1 cellular context compared by ENCODE assay signal in genomic region chr11:65961267-65962135, GRCh38.
TF ChIP-seq lines count a peak whose summit lies in the region.

Gene SART1, plus strand, starts transcription at chr11:65961734. Its CDS starts 47 bp downstream, at chr11:65961781.

TF ChIP-seq in K562, 482 proteins besides CTCF, POLR2A, EP300 and RAD21 (continued from another document and continues in another):
- TF ChIP-seq, protein P1, sequence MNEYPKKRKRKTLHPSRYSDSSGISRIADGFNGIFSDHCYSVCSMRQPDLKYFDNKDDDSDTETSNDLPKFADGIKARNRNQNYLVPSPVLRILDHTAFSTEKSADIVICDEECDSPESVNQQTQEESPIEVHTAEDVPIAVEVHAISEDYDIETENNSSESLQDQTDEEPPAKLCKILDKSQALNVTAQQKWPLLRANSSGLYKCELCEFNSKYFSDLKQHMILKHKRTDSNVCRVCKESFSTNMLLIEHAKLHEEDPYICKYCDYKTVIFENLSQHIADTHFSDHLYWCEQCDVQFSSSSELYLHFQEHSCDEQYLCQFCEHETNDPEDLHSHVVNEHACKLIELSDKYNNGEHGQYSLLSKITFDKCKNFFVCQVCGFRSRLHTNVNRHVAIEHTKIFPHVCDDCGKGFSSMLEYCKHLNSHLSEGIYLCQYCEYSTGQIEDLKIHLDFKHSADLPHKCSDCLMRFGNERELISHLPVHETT (CRISPR knock-in tag; conservative IDR thresholded peaks at IDR 0.05 in 1 of 2, IDR thresholded peaks at IDR 0.05 in 1 of 2): peak in 1 of 2 experiments; percentile 97; a peak in 2 of 4 replicates
- TF ChIP-seq TEAD1 (CRISPR knock-in tag; IDR thresholded peaks at IDR 0.05) (no peak), ZNF77 (CRISPR knock-in tag; IDR thresholded peaks at IDR 0.05) (no peak), UBTF (IDR thresholded peaks at IDR 0.05; ENCODE audit: borderline replicate concordance in 1 of 2, low read depth in 2 of 2, low read length in 2 of 2) (peak in 1 of 2 experiments; percentile 52; a peak in 1 of 4 replicates), RBM39 (optimal IDR thresholded peaks at IDR 0.05; ENCODE audit: low read depth, low read length) (no peak), ARID3B (CRISPR knock-in tag; IDR thresholded peaks at IDR 0.05; ENCODE audit: borderline replicate concordance) (no peak), NCOA1 (IDR thresholded peaks at IDR 0.05; ENCODE audit: low read depth) (peak; percentile 54; the same call in 1 of the 2 replicates), TCFL5 (CRISPR knock-in tag; conservative IDR thresholded peaks at IDR 0.05) (no peak), NR0B1 (IDR thresholded peaks at IDR 0.05; ENCODE audit: partially characterized antibody) (no peak), TGIF2 (CRISPR knock-in tag; IDR thresholded peaks at IDR 0.05) (peak; percentile 83), MAZ (CRISPR knock-in tag; conservative IDR thresholded peaks at IDR 0.05 in 1 of 2, IDR thresholded peaks at IDR 0.05 in 1 of 2) (peak; percentile 74 to 77), SMARCA4 (IDR thresholded peaks at IDR 0.05) (no peak; the same call in 1 of the 2 replicates), ZNF212 (CRISPR knock-in tag; IDR thresholded peaks at IDR 0.05) (no peak), ELF1 (tag; IDR thresholded peaks at IDR 0.05) (peak; percentile 99), CHD2 (IDR thresholded peaks at IDR 0.05; ENCODE audit: low read depth, low read length) (0 out of 2 replicates have a peak, but pooled peaks have one; percentile 14), RBM17 (IDR thresholded peaks at IDR 0.05; ENCODE audit: borderline replicate concordance, low read depth, low read length) (no peak), RBM34 (IDR thresholded peaks at IDR 0.05; ENCODE audit: borderline replicate concordance, insufficient read depth, low read length) (no peak), BRD4 (IDR thresholded peaks at IDR 0.05) (peak; percentile 72; the same call in 1 of the 2 replicates), BRF1 (IDR thresholded peaks at IDR 0.05; ENCODE audit: borderline replicate concordance, extremely low read depth, insufficient read length) (no peak), ZNF3 (CRISPR knock-in tag; IDR thresholded peaks at IDR 0.05) (no peak), ETV5 (CRISPR knock-in tag; IDR thresholded peaks at IDR 0.05; ENCODE audit: low read depth) (peak; percentile 62), HDAC3 (IDR thresholded peaks at IDR 0.05; ENCODE audit: borderline replicate concordance, partially characterized antibody) (no peak), PRPF4 (IDR thresholded peaks at IDR 0.05; ENCODE audit: insufficient read depth, low read depth, low read length, poor library complexity, severe bottlenecking) (no peak), FOXP1 (CRISPR knock-in tag; IDR thresholded peaks at IDR 0.05) (peak; percentile 61; the same call in 1 of the 2 replicates), BCOR (IDR thresholded peaks at IDR 0.05) (no peak; the same call in 1 of the 2 replicates), ZBTB40 (IDR thresholded peaks at IDR 0.05) (peak; percentile 98), ZBTB40 (CRISPR knock-in tag; IDR thresholded peaks at IDR 0.05) (no peak), PYGO2 (tag; IDR thresholded peaks at IDR 0.05) (no peak), GATA2 (CRISPR knock-in tag; IDR thresholded peaks at IDR 0.05) (no peak), CBFA2T3 (IDR thresholded peaks at IDR 0.05) (no peak)
- TF ChIP-seq, protein P2, sequence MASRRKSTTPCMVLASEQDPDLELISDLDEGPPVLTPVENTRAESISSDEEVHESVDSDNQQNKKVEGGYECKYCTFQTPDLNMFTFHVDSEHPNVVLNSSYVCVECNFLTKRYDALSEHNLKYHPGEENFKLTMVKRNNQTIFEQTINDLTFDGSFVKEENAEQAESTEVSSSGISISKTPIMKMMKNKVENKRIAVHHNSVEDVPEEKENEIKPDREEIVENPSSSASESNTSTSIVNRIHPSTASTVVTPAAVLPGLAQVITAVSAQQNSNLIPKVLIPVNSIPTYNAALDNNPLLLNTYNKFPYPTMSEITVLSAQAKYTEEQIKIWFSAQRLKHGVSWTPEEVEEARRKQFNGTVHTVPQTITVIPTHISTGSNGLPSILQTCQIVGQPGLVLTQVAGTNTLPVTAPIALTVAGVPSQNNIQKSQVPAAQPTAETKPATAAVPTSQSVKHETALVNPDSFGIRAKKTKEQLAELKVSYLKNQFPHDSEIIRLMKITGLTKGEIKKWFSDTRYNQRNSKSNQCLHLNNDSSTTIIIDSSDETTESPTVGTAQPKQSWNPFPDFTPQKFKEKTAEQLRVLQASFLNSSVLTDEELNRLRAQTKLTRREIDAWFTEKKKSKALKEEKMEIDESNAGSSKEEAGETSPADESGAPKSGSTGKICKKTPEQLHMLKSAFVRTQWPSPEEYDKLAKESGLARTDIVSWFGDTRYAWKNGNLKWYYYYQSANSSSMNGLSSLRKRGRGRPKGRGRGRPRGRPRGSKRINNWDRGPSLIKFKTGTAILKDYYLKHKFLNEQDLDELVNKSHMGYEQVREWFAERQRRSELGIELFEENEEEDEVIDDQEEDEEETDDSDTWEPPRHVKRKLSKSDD (conservative IDR thresholded peaks at IDR 0.05; ENCODE audit: low read length): no peak
- TF ChIP-seq, protein P3, sequence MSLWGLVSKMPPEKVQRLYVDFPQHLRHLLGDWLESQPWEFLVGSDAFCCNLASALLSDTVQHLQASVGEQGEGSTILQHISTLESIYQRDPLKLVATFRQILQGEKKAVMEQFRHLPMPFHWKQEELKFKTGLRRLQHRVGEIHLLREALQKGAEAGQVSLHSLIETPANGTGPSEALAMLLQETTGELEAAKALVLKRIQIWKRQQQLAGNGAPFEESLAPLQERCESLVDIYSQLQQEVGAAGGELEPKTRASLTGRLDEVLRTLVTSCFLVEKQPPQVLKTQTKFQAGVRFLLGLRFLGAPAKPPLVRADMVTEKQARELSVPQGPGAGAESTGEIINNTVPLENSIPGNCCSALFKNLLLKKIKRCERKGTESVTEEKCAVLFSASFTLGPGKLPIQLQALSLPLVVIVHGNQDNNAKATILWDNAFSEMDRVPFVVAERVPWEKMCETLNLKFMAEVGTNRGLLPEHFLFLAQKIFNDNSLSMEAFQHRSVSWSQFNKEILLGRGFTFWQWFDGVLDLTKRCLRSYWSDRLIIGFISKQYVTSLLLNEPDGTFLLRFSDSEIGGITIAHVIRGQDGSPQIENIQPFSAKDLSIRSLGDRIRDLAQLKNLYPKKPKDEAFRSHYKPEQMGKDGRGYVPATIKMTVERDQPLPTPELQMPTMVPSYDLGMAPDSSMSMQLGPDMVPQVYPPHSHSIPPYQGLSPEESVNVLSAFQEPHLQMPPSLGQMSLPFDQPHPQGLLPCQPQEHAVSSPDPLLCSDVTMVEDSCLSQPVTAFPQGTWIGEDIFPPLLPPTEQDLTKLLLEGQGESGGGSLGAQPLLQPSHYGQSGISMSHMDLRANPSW (CRISPR knock-in tag; IDR thresholded peaks at IDR 0.05): 0 out of 2 replicates have a peak, but pooled peaks have one; percentile 32
- TF ChIP-seq, protein P4, sequence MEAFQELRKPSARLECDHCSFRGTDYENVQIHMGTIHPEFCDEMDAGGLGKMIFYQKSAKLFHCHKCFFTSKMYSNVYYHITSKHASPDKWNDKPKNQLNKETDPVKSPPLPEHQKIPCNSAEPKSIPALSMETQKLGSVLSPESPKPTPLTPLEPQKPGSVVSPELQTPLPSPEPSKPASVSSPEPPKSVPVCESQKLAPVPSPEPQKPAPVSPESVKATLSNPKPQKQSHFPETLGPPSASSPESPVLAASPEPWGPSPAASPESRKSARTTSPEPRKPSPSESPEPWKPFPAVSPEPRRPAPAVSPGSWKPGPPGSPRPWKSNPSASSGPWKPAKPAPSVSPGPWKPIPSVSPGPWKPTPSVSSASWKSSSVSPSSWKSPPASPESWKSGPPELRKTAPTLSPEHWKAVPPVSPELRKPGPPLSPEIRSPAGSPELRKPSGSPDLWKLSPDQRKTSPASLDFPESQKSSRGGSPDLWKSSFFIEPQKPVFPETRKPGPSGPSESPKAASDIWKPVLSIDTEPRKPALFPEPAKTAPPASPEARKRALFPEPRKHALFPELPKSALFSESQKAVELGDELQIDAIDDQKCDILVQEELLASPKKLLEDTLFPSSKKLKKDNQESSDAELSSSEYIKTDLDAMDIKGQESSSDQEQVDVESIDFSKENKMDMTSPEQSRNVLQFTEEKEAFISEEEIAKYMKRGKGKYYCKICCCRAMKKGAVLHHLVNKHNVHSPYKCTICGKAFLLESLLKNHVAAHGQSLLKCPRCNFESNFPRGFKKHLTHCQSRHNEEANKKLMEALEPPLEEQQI (IDR thresholded peaks at IDR 0.05): no peak
